In the genomic region with DNA sequence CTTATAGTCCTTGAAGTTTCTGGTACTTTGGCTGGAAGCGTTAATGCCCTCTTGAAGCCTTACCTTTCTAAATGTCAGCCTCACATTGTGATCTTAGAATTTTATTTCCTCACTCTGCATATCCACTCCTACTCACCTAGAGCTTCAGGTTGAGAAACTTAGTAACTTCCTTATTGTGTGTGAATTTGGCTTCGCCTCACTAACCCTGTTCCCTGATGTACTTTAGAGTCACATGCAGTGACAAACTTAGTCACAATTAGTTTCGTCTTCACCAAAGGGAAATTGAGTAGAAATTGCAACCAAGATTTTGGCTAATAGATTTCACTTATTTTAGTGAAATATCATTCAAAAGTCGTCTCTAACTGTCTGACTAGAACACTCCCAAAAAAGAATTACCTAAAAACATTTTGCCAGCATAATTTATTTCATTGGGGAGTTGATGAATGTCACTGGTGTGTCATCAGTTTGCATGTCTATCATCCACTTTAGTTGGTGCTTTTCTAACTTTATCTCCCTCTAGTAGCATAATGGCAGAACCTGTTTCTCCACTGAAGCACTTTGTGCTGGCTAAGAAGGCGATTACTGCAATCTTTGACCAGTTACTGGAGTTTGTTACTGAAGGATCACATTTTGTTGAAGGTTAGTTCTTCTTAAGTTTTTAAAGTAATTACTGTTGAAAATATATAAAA, we compare ENCODE assay signal across 8 cellular contexts. TPM values are rescaled to one million over a fixed set of nuclear protein-coding genes. Genes with fewer than 3 reads are reported as not detected.
A peak's percentile ranks its signal among the peaks of the same experiment; 100 is the strongest.
DNase-seq lines count a peak whose midpoint lies in the region; ATAC-seq and TF ChIP-seq lines count a peak whose summit lies in the region.

No MANE protein-coding gene starts in this region.

- peak; percentile 47 for ATAC-seq in GM18499 (IDR thresholded peaks at IDR 0.05; ENCODE audit: insufficient read depth, unreplicated experiment)
- ATAC-seq in GM21825 (IDR thresholded peaks at IDR 0.05; ENCODE audit: unreplicated experiment): peak; percentile 66
- ATAC-seq in mucosa of descending colon: peak; percentile 84

- peaks cover 17% of the 10 kb centered on the region for H3K4me1 ChIP-seq in mucosa of descending colon (ENCODE audit: low read depth)

- intact Hi-C loops in mucosa of descending colon (cut with DNase I, micrococcal nuclease): loop anchor here in 1 of 2 donors (2.0 kb wide), 1 partner anchor 26 kb away; a partner anchor contains a TSS

- no peaks in the 10 kb centered on the region for H3K9me3 ChIP-seq in mucosa of descending colon

- no peak for TF ChIP-seq CTCF in LNCaP clone FGC (IDR thresholded peaks at IDR 0.05; ENCODE audit: control insufficient read depth, extremely low read depth, insufficient read depth)
- no peak for TF ChIP-seq CTCF in mucosa of descending colon (IDR thresholded peaks at IDR 0.05)

- H3K36me3 ChIP-seq in mucosa of descending colon (ENCODE audit: low read depth): no peaks in the 10 kb centered on the region

- in situ Hi-C loops in T47D (cut with HindIII; ENCODE audit: low pct_unique_long_range_greater_than_20kb, low sequenced_read_pairs): no loop called here

- H3K4me3 ChIP-seq in LNCaP clone FGC (ENCODE audit: low read depth, low read length) (peak overlapping the region; percentile 75), mucosa of descending colon (peak overlapping the region; percentile 83)

- DNase-seq in LNCaP clone FGC (ENCODE audit: low read depth): no peak
- peak; percentile 49 to 53 for DNase-seq in T47D (ENCODE audit: low read depth in 1 of 2, low spot score in 1 of 2)
- DNase-seq in mucosa of descending colon: peak in 1 of 3 donors; percentile 7
- DNase-seq in NCI-H1694 (lab: John Stamatoyannopoulos, UW): no peak
- no peak for DNase-seq in C1 segment of cervical spinal cord (lab: John Stamatoyannopoulos, UW)
- no peak for DNase-seq in mucosa of gallbladder (ENCODE audit: low spot score)

RNA-seq across cellular contexts. Expression of a gene that starts 1.0 kb away (rescaled TPM):
- total RNA-seq in mucosa of descending colon: 10 to 100 TPM; 55.2 to 68.4 (median 61.8) TPM
- 43.3 TPM for total RNA-seq in mucosa of gallbladder

RNA-seq across cellular contexts. Expression of a gene that starts 25.6 kb away (rescaled TPM):
- total RNA-seq in mucosa of descending colon (10 to 100 TPM; 18.4 to 41.2 (median 22.9) TPM), mucosa of gallbladder (23.9 TPM)

Comparison
In these comparisons a context has a peak if more than half of its experiments do, and no peak if none do; other contexts are left out.
1. DNase-seq: peak in T47D (2 of 2); none in LNCaP clone FGC (single experiment), NCI-H1694 (single experiment), C1 segment of cervical spinal cord (0 of 14) and mucosa of gallbladder (single experiment).
2. Peak in every context shown above with its lines, with median percentiles within 50 percentile points of each other: ATAC-seq.